Comparison of ENCODE assay signal across 18 cellular contexts in the genomic region with DNA sequence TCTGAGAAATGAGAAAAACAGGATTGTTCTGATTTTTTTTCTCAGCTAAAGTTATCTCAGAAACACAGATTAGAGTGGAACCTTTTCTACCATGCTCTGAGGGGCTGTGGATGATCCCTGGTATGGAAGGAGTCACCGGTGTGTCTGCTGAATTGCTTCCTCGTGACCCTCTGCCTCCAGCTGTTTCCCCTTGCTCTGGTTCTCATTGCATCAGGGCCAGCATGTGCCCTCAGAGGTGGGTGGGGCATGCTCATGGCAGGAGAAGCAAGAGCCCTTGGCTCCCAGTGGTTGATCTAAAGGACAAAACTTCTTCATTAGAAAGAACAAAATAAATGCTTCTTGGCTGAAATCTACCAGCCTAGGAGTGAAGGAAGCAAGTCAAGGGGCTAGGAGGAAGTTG.
"Had no signal": no experiment of that assay in that cellular context is flagged by ENCODE, and none has a peak within 500 bp of the region (broad histone marks: within the 10 kb centered on the region; RNA-seq: fewer than 3 reads in every experiment).

No MANE protein-coding gene starts in this region.

- H3K27ac ChIP-seq: foreskin keratinocyte, neutrophil, transverse colon had no signal

- DNase-seq: activated CD4-positive, alpha-beta T cell treated with anti-CD3 and anti-CD28 coated beads, Interleukin-2, amount 10 ng/mL, durations not matched to agents 7 days and 5 days; activated CD8-positive, alpha-beta memory T cell treated with anti-CD3 and anti-CD28 coated beads, Interleukin-2, amount 50 U/mL, for 48 hours; activated gamma-delta T cell; activated T-cell treated with anti-CD3 and anti-CD28 coated beads, Interleukin-2, amount 50 U/mL, for 72 hours; amygdala; effector memory CD4-positive, alpha-beta T cell; foreskin keratinocyte; head of caudate nucleus; kidney glomerular epithelial cell; natural killer cell; retina; small intestine; stimulated activated CD4-positive, alpha-beta T cell treated with anti-CD3 and anti-CD28 coated beads, Interleukin-4, amount 100 ng/mL, for 4 hours; stimulated activated CD8-positive, alpha-beta memory T cell treated with anti-CD3 and anti-CD28 coated beads, Interleukin-4, amount 100 ng/mL, for 48 hours; stimulated activated naive CD4-positive, alpha-beta T cell treated with Interleukin-2 at 50 U/mL for 16 hours; substantia nigra; transverse colon had no signal

- H3K36me3 ChIP-seq: neutrophil, transverse colon had no signal

- H3K9me3 ChIP-seq: neutrophil, transverse colon had no signal

- H3K4me3 ChIP-seq: transverse colon had no signal

- H3K4me1 ChIP-seq: foreskin keratinocyte had no signal

- H3K27me3 ChIP-seq: foreskin keratinocyte, neutrophil, transverse colon had no signal

- ATAC-seq: activated T-cell treated with anti-CD3 and anti-CD28 coated beads, Interleukin-2, amount 50 U/mL, for 72 hours; foreskin keratinocyte; natural killer cell had no signal
